ENCODE assay signal across 19 cellular contexts in the genomic region with DNA sequence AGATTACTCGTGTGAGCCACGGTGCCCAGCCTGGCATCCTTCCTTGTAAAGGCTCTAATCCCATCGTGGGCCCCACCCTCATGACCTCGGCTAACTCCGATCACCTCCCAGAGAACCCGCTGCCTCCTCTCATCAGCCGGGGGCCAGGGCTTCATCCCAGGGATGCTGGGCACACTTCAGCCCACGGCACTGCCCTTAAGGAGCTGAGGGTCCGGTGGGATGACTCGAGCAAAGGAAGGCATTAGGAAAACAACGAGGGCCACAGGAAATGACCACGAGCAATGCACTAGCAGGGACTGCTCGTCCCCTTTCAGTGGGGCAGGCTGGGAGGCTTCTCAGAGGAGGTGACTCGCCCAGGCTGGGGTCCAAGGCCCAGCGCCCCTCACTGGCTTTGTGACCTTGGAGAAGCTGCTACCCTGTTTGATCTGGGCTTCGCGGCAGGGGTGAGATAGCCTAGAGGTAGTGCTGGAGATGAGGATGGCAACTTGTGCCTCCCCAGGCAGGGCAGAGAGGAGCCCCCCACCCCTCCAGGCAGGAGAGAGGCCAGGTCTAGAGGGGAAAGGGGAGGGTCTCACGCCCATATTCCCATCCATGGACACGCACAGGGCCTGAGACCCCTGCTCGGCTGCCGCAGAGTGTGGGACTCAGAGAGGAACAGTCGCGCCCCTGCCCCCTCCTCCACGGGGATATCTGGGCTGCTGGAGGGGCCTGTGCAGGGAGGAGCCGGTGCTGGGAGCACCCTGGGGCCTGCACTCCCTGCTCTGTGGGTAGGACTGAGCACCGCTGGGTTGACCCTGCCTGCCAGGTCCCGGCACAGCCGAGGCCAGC. TPM values are rescaled to one million over a fixed set of nuclear protein-coding genes. Genes with fewer than 3 reads are reported as not detected.
DNase-seq lines count a peak whose midpoint lies in the region; ATAC-seq, FAIRE-seq and TF ChIP-seq lines count a peak whose summit lies in the region.
"Had no signal": no experiment of that assay in that cellular context is flagged by ENCODE, and none has a peak within 500 bp of the region (broad histone marks: within the 10 kb centered on the region; RNA-seq: fewer than 3 reads in every experiment).

No MANE protein-coding gene starts in this region.

- H3K4me1 Mint-ChIP-seq in activated T-cell treated with anti-CD3 and anti-CD28 coated beads, Interleukin-2, amount 50 U/mL, for 72 hours (ENCODE audit: low read depth): no peaks in the 10 kb centered on the region
- no peaks in the 10 kb centered on the region for H3K4me1 Mint-ChIP-seq in osteocyte (ENCODE audit: unreplicated experiment)

- 73% methylated on average over 25 of the region's 28 CpGs for WGBS in suprapubic skin

- no peak for TF ChIP-seq POLR2A in suprapubic skin (IDR thresholded peaks at IDR 0.05)

- no peak overlapping the region for H3K4me3 Mint-ChIP-seq in activated T-cell treated with anti-CD3 and anti-CD28 coated beads, Interleukin-2, amount 50 U/mL, for 72 hours
- H3K4me3 Mint-ChIP-seq in osteocyte (ENCODE audit: unreplicated experiment): no peak overlapping the region

- DNase-seq in activated T-cell treated with anti-CD3 and anti-CD28 coated beads, Interleukin-2, amount 50 U/mL, for 1 hour: peak; percentile 13
- DNase-seq in activated T-cell treated with anti-CD3 and anti-CD28 coated beads, Interleukin-2, amount 50 U/mL, for 72 hours: no peak
- DNase-seq in WERI-Rb-1: peak; percentile 6
- DNase-seq in kidney: peak; percentile 53
- peak; percentile 47 to 76 for DNase-seq in suprapubic skin (ENCODE audit: low spot score in 2 of 2)
- no peak for DNase-seq in osteocyte (ENCODE audit: extremely low spot score, unreplicated experiment)
- DNase-seq in T1000 (lab: John Stamatoyannopoulos, UW): no peak
- DNase-seq: brain microvascular endothelial cell; C1 segment of cervical spinal cord; dermis blood vessel endothelial cell; IMR-90; NCI-H2081; NCI-H524; OCI-M1; stimulated activated naive CD4-positive, alpha-beta T cell had no signal

- peaks cover 5% of the 10 kb centered on the region for H3K9me3 ChIP-seq in WERI-Rb-1 (ENCODE audit: severe bottlenecking)
- no peaks in the 10 kb centered on the region for H3K9me3 ChIP-seq in kidney (ENCODE audit: control insufficient read depth in 1 of 2, low read length in 2 of 2)
- H3K9me3 ChIP-seq in suprapubic skin: no peaks in the 10 kb centered on the region
- H3K9me3 ChIP-seq: A549 had no signal

- no peak for TF ChIP-seq EP300 in suprapubic skin (IDR thresholded peaks at IDR 0.05)

- H3K4me1 ChIP-seq in kidney (ENCODE audit: control insufficient read depth in 1 of 2, insufficient read depth in 1 of 2, low read depth in 1 of 2, low read length in 2 of 2) (peaks cover 6 to 7% of the 10 kb centered on the region in 2 donors), suprapubic skin (no peaks in the 10 kb centered on the region)
- H3K4me1 ChIP-seq: A549 had no signal

- no peak overlapping the region for H3K4me3 ChIP-seq in WERI-Rb-1 (ENCODE audit: low read depth, low read length)
- no peak overlapping the region for H3K4me3 ChIP-seq in kidney (ENCODE audit: low read length in 2 of 2)
- no peak overlapping the region for H3K4me3 ChIP-seq in suprapubic skin
- H3K4me3 ChIP-seq: A549, esophagus muscularis mucosa had no signal

- no peaks in the 10 kb centered on the region for H3K36me3 Mint-ChIP-seq in activated T-cell treated with anti-CD3 and anti-CD28 coated beads, Interleukin-2, amount 50 U/mL, for 72 hours (ENCODE audit: insufficient read depth in 2 of 2)
- H3K36me3 Mint-ChIP-seq in osteocyte (ENCODE audit: unreplicated experiment): no peaks in the 10 kb centered on the region

- no peak overlapping the region for H3K27ac Mint-ChIP-seq in activated T-cell treated with anti-CD3 and anti-CD28 coated beads, Interleukin-2, amount 50 U/mL, for 72 hours
- no peak overlapping the region for H3K27ac Mint-ChIP-seq in osteocyte (ENCODE audit: unreplicated experiment)

- no peak for ATAC-seq in activated T-cell treated with anti-CD3 and anti-CD28 coated beads, Interleukin-2, amount 50 U/mL, for 72 hours (replicated peaks in 1 of 2)
- no peak for ATAC-seq in HG02678 (IDR thresholded peaks at IDR 0.05; ENCODE audit: unreplicated experiment)

- no peaks in the 10 kb centered on the region for H3K27me3 Mint-ChIP-seq in activated T-cell treated with anti-CD3 and anti-CD28 coated beads, Interleukin-2, amount 50 U/mL, for 72 hours (ENCODE audit: low read depth)
- peaks cover 13% of the 10 kb centered on the region for H3K27me3 Mint-ChIP-seq in osteocyte (ENCODE audit: unreplicated experiment)

- no peaks in the 10 kb centered on the region for H3K9me3 Mint-ChIP-seq in activated T-cell treated with anti-CD3 and anti-CD28 coated beads, Interleukin-2, amount 50 U/mL, for 72 hours
- no peaks in the 10 kb centered on the region for H3K9me3 Mint-ChIP-seq in osteocyte (ENCODE audit: unreplicated experiment)

- H3K27ac ChIP-seq in WERI-Rb-1 (no peak overlapping the region), kidney (ENCODE audit: low read depth in 2 of 2, low read length in 2 of 2) (no peak overlapping the region), suprapubic skin (no peak overlapping the region)
- H3K27ac ChIP-seq: A549, brain microvascular endothelial cell, esophagus muscularis mucosa, VCaP had no signal

- FAIRE-seq in kidney (lab: Jason Lieb, UNC): no peak
- FAIRE-seq: A549 had no signal

- H3K27me3 ChIP-seq in WERI-Rb-1 (ENCODE audit: insufficient read depth, low read depth, severe bottlenecking): no peaks in the 10 kb centered on the region
- H3K27me3 ChIP-seq in suprapubic skin: peaks cover 24% of the 10 kb centered on the region
- H3K27me3 ChIP-seq: brain microvascular endothelial cell had no signal

- no peak overlapping the region for H3K9ac ChIP-seq in kidney (ENCODE audit: low read length in 2 of 2)

- intact Hi-C loops in kidney (cut with DNase I): no loop called here

- TF ChIP-seq CTCF in WERI-Rb-1 (IDR thresholded peaks at IDR 0.05; ENCODE audit: low read depth, low read length) (no peak), kidney (IDR thresholded peaks at IDR 0.05; ENCODE audit: borderline replicate concordance, extremely low read depth, insufficient read depth) (no peak), suprapubic skin (IDR thresholded peaks at IDR 0.05) (no peak), osteocyte (IDR thresholded peaks at IDR 0.05) (no peak)

- H3K36me3 ChIP-seq in WERI-Rb-1: peaks cover 44% of the 10 kb centered on the region
- H3K36me3 ChIP-seq in kidney (ENCODE audit: control insufficient read depth in 1 of 2, insufficient read depth in 2 of 2, low read length in 2 of 2): no peaks in the 10 kb centered on the region
- H3K36me3 ChIP-seq in suprapubic skin: no peaks in the 10 kb centered on the region
- H3K36me3 ChIP-seq: brain microvascular endothelial cell had no signal

RNA-seq across cellular contexts. Expression of a gene that starts 26.8 kb away (rescaled TPM):
- total RNA-seq in activated T-cell treated with anti-CD3 and anti-CD28 coated beads, Interleukin-2, amount 50 U/mL, for 72 hours: not detected
- 3.8 TPM for total RNA-seq in kidney
- polyA plus RNA-seq in kidney (ENCODE audit: insufficient read depth, low read depth, low replicate concordance): 3.5 TPM
- total RNA-seq in suprapubic skin: 1 to 10 TPM; 1.4 to 2.5 (median 1.9) TPM
- 0.62 and 0.73 TPM in 2 replicates for total RNA-seq in osteocyte

Comparison
In these comparisons a context has a peak if more than half of its experiments do, and no peak if none do; other contexts are left out.
1. DNase-seq: peak in activated T-cell treated with anti-CD3 and anti-CD28 coated beads, Interleukin-2, amount 50 U/mL, for 1 hour (single experiment), WERI-Rb-1 (single experiment), kidney (single experiment) and suprapubic skin (2 of 2); none in activated T-cell treated with anti-CD3 and anti-CD28 coated beads, Interleukin-2, amount 50 U/mL, for 72 hours (0 of 2), osteocyte (single experiment) and T1000 (single experiment).